Comparison of ENCODE assay signal across 8 cellular contexts in the genomic region with DNA sequence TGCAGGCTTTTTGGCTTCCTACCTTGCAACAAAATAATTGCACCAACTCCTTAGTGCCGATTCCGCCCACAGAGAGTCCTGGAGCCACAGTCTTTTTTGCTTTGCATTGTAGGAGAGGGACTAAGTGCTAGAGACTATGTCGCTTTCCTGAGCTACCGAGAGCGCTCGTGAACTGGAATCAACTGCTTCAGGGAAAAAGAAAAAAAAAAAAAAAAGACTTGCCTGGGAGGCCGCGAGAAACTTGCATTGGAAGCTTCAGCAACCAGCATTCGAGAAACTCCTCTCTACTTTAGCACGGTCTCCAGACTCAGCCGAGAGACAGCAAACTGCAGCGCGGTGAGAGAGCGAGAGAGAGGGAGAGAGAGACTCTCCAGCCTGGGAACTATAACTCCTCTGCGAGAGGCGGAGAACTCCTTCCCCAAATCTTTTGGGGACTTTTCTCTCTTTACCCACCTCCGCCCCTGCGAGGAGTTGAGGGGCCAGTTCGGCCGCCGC. TPM values are rescaled to one million over a fixed set of nuclear protein-coding genes. Genes with fewer than 3 reads are reported as not detected.
DNase-seq lines count a peak whose midpoint lies in the region; ATAC-seq and TF ChIP-seq lines count a peak whose summit lies in the region.

No MANE protein-coding gene starts in this region.

- under 1% methylated on average over 21 of the region's 21 CpGs for WGBS in liver
- 0% methylated on average over 17 to 18 of the region's 21 CpGs for WGBS in thyroid gland, 2 donors

- H3K9me3 ChIP-seq in liver (ENCODE audit: control insufficient read depth in 4 of 4, low read length in 3 of 4) (no peaks in the 10 kb centered on the region), thyroid gland (no peaks in the 10 kb centered on the region)

- H3K9me3 Mint-ChIP-seq in central memory CD8-positive, alpha-beta T cell: no peaks in the 10 kb centered on the region

- no peak overlapping the region for H3K4me3 Mint-ChIP-seq in central memory CD8-positive, alpha-beta T cell

- peaks cover 13% of the 10 kb centered on the region for H3K36me3 Mint-ChIP-seq in central memory CD8-positive, alpha-beta T cell (ENCODE audit: insufficient read depth)

- peaks cover 23% of the 10 kb centered on the region for H3K4me1 Mint-ChIP-seq in central memory CD8-positive, alpha-beta T cell

- H3K4me1 ChIP-seq in liver (ENCODE audit: control insufficient read depth in 4 of 4, insufficient read depth in 4 of 4, low read length in 3 of 4): peaks cover 6 to 35% (median 25%) of the 10 kb centered on the region in 4 donors
- peaks cover 4 to 13% of the 10 kb centered on the region in 2 donors for H3K4me1 ChIP-seq in thyroid gland

- H3K4me3 ChIP-seq in liver (ENCODE audit: low read depth in 1 of 3, low read length in 3 of 3): peak overlapping the region; percentile 56 to 84 (median 75)
- H3K4me3 ChIP-seq in thyroid gland (replicated peaks in 1 of 3): peak overlapping the region; percentile 24 to 83 (median 62)

- DNase-seq in activated T-cell treated with anti-CD3 and anti-CD28 coated beads, Interleukin-2, amount 50 U/mL, for 1 hour: peak; percentile 27
- DNase-seq in activated T-cell treated with anti-CD3 and anti-CD28 coated beads for 4 hours: no peak
- DNase-seq in NCI-H510A (lab: John Stamatoyannopoulos, UW): peak; percentile 62
- DNase-seq in central memory CD8-positive, alpha-beta T cell (ENCODE audit: low spot score in 2 of 2): no peak
- DNase-seq in thyroid gland: peak; percentile 64

- H3K27ac ChIP-seq in liver (ENCODE audit: low read depth in 1 of 2, low read length in 2 of 2): peak overlapping the region; percentile 79 to 86
- peak overlapping the region; percentile 94 to 97 (median 96) for H3K27ac ChIP-seq in thyroid gland

- no peaks in the 10 kb centered on the region for H3K36me3 ChIP-seq in liver (ENCODE audit: control insufficient read depth in 4 of 4, insufficient read depth in 3 of 4, low read depth in 1 of 4, low read length in 3 of 4)
- H3K36me3 ChIP-seq in thyroid gland: no peaks in the 10 kb centered on the region

- H3K27me3 ChIP-seq in liver (ENCODE audit: control insufficient read depth in 4 of 4, insufficient read depth in 4 of 4, low read length in 3 of 4) (no peaks in the 10 kb centered on the region), thyroid gland (no peaks in the 10 kb centered on the region)

- TF ChIP-seq RAD21 in liver (IDR thresholded peaks at IDR 0.05): no peak

- TF ChIP-seq POLR2A in thyroid gland (IDR thresholded peaks at IDR 0.05): no peak

- H3K27me3 Mint-ChIP-seq in central memory CD8-positive, alpha-beta T cell: peaks cover 43% of the 10 kb centered on the region

- H3K27ac Mint-ChIP-seq in central memory CD8-positive, alpha-beta T cell (ENCODE audit: low read depth): no peak overlapping the region

- ATAC-seq in HG02678 (IDR thresholded peaks at IDR 0.05; ENCODE audit: unreplicated experiment) (peak; percentile 11), HG03469 (IDR thresholded peaks at IDR 0.05; ENCODE audit: unreplicated experiment) (no peak)
- peak; percentile 24 for ATAC-seq in central memory CD8-positive, alpha-beta T cell (replicated peaks; ENCODE audit: extremely low read depth, poor library complexity, severe bottlenecking)

- intact Hi-C loops in thyroid gland (cut with DNase I): loop anchor here (10.0 kb wide), 1 partner anchor 551 kb away; no protein-coding TSS in a partner anchor

- no peak for TF ChIP-seq CTCF in liver (IDR thresholded peaks at IDR 0.05; ENCODE audit: low read depth, low read length, missing input control)
- no peak for TF ChIP-seq CTCF in thyroid gland (IDR thresholded peaks at IDR 0.05)

- H3K9ac ChIP-seq in liver (ENCODE audit: low read depth in 1 of 2, low read length in 2 of 2): peak overlapping the region; percentile 26 to 58

TF ChIP-seq in liver, 16 proteins besides CTCF, POLR2A, EP300 and RAD21:
- no peak for TF ChIP-seq FOXA1 (IDR thresholded peaks at IDR 0.05)
- no peak for TF ChIP-seq EGR1 (IDR thresholded peaks at IDR 0.05; ENCODE audit: low read depth in 2 of 2)
- TF ChIP-seq HNF4A (conservative IDR thresholded peaks at IDR 0.05): no peak
- TF ChIP-seq JUND (IDR thresholded peaks at IDR 0.05): no peak
- TF ChIP-seq NR2F2 (IDR thresholded peaks at IDR 0.05): no peak
- no peak for TF ChIP-seq SP1 (IDR thresholded peaks at IDR 0.05)
- TF ChIP-seq, protein P1, sequence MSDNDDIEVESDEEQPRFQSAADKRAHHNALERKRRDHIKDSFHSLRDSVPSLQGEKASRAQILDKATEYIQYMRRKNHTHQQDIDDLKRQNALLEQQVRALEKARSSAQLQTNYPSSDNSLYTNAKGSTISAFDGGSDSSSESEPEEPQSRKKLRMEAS (IDR thresholded peaks at IDR 0.05): no peak
- no peak for TF ChIP-seq YY1 (IDR thresholded peaks at IDR 0.05)
- TF ChIP-seq, protein P2, sequence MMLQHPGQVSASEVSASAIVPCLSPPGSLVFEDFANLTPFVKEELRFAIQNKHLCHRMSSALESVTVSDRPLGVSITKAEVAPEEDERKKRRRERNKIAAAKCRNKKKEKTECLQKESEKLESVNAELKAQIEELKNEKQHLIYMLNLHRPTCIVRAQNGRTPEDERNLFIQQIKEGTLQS (IDR thresholded peaks at IDR 0.05): no peak
- TF ChIP-seq, protein P3, sequence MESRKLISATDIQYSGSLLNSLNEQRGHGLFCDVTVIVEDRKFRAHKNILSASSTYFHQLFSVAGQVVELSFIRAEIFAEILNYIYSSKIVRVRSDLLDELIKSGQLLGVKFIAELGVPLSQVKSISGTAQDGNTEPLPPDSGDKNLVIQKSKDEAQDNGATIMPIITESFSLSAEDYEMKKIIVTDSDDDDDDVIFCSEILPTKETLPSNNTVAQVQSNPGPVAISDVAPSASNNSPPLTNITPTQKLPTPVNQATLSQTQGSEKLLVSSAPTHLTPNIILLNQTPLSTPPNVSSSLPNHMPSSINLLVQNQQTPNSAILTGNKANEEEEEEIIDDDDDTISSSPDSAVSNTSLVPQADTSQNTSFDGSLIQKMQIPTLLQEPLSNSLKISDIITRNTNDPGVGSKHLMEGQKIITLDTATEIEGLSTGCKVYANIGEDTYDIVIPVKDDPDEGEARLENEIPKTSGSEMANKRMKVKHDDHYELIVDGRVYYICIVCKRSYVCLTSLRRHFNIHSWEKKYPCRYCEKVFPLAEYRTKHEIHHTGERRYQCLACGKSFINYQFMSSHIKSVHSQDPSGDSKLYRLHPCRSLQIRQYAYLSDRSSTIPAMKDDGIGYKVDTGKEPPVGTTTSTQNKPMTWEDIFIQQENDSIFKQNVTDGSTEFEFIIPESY (IDR thresholded peaks at IDR 0.05): no peak
- TF ChIP-seq TAF1 (conservative IDR thresholded peaks at IDR 0.05): no peak
- TF ChIP-seq, protein P4, sequence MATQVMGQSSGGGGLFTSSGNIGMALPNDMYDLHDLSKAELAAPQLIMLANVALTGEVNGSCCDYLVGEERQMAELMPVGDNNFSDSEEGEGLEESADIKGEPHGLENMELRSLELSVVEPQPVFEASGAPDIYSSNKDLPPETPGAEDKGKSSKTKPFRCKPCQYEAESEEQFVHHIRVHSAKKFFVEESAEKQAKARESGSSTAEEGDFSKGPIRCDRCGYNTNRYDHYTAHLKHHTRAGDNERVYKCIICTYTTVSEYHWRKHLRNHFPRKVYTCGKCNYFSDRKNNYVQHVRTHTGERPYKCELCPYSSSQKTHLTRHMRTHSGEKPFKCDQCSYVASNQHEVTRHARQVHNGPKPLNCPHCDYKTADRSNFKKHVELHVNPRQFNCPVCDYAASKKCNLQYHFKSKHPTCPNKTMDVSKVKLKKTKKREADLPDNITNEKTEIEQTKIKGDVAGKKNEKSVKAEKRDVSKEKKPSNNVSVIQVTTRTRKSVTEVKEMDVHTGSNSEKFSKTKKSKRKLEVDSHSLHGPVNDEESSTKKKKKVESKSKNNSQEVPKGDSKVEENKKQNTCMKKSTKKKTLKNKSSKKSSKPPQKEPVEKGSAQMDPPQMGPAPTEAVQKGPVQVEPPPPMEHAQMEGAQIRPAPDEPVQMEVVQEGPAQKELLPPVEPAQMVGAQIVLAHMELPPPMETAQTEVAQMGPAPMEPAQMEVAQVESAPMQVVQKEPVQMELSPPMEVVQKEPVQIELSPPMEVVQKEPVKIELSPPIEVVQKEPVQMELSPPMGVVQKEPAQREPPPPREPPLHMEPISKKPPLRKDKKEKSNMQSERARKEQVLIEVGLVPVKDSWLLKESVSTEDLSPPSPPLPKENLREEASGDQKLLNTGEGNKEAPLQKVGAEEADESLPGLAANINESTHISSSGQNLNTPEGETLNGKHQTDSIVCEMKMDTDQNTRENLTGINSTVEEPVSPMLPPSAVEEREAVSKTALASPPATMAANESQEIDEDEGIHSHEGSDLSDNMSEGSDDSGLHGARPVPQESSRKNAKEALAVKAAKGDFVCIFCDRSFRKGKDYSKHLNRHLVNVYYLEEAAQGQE (IDR thresholded peaks at IDR 0.05): no peak
- TF ChIP-seq HNF4G (IDR thresholded peaks at IDR 0.05): no peak

RNA-seq across cellular contexts. Expression of a gene that starts 0.4 kb away (rescaled TPM):
- total RNA-seq in liver (1 to 10 TPM in 1 of 2 donors, under 1 TPM in 1; 0.75 to 8.1 TPM), thyroid gland (10 to 100 TPM; 10.8 to 20.7 (median 14.7) TPM)
- 1 to 10 TPM in 1 of 2 donors, under 1 TPM in 1; 0.59 to 1.2 TPM for polyA plus RNA-seq in liver

Comparison
In these comparisons a context has a peak if more than half of its experiments do, and no peak if none do; other contexts are left out.
1. DNase-seq: peak in activated T-cell treated with anti-CD3 and anti-CD28 coated beads, Interleukin-2, amount 50 U/mL, for 1 hour (single experiment), NCI-H510A (single experiment) and thyroid gland (2 of 2); none in activated T-cell treated with anti-CD3 and anti-CD28 coated beads for 4 hours (single experiment) and central memory CD8-positive, alpha-beta T cell (0 of 2).